ENCODE assay signal across 24 cellular contexts in the genomic region with DNA sequence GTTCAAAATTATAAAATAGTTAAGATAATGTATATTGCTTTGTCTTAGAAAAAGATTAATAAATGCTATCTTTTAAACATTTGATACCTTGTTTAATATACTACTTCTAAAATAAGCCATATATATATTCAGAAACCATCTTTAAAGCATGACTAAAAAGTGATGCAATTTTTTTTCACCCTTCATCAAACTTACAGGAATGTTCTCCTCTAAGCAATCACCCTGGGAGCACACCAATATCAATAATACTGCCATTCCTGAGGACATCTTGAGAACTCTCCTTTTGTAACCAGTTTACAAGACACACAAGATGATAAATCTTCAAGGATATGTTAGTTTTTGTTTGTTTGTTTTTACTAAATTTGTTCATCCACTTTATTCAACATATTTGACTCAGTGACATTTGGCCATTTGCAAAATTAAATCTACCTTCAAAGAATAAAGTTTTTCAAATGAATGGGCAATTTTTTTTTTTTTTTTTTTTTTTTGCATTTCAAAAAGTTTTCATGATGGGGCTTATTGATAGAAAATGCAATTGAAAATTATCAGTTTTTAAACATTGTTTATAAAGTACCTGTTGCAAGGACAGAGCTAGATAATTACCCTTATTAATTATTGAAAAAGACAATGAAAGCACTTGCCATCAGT. TPM values are rescaled to one million over a fixed set of nuclear protein-coding genes. Genes with fewer than 3 reads are reported as not detected.
"Had no signal": no experiment of that assay in that cellular context is flagged by ENCODE, and none has a peak within 500 bp of the region (broad histone marks: within the 10 kb centered on the region; RNA-seq: fewer than 3 reads in every experiment).

No MANE protein-coding gene starts in this region.

- H3K4me1 ChIP-seq: parathyroid adenoma, upper lobe of right lung, uterus had no signal

- H3K9me3 ChIP-seq: colonic mucosa, lower lobe of right lung, neutrophil, right atrium auricular region, suprapubic skin, transverse colon, upper lobe of right lung, uterus had no signal

- ATAC-seq: esophagus mucosa; left ventricle myocardium superior; lower lobe of right lung; natural killer cell; sciatic nerve; stimulated activated naive CD8-positive, alpha-beta T cell treated with anti-CD3 and anti-CD28 coated beads, Interleukin-15, amount 100 ng/mL, for 72 hours; upper lobe of right lung had no signal

- DNase-seq: colonic mucosa; effector CD8-positive, alpha-beta T cell; endodermal cell; foreskin melanocyte; left ventricle myocardium superior; lower lobe of right lung; natural killer cell; stimulated activated CD4-positive, alpha-beta T cell treated with anti-CD3 and anti-CD28 coated beads, Interleukin-12 subunit alpha, Interleukin-12 subunit beta, amount 100 ng/mL, for 4 hours; stimulated activated CD4-positive, alpha-beta T cell treated with anti-CD3 and anti-CD28 coated beads, Interleukin-1b, Interleukin-23, amount 100 ng/mL, for 48 hours; stimulated activated CD4-positive, alpha-beta T cell treated with anti-CD3 and anti-CD28 coated beads, Interleukin-4, amount 100 ng/mL, for 1 hour; stimulated activated CD8-positive, alpha-beta memory T cell treated with anti-CD3 and anti-CD28 coated beads, Interleukin-4, amount 100 ng/mL, for 48 hours; stimulated activated naive CD4-positive, alpha-beta T cell; stimulated activated naive CD8-positive, alpha-beta T cell treated with anti-CD3 and anti-CD28 coated beads, Interleukin-15, amount 100 ng/mL, for 72 hours; transverse colon; upper lobe of right lung; uterus had no signal

- H3K9ac ChIP-seq: parathyroid adenoma had no signal

- H3K4me3 ChIP-seq: colonic mucosa, lower lobe of right lung, right atrium auricular region, smooth muscle cell, suprapubic skin, transverse colon, upper lobe of right lung, uterus had no signal

- H3K4me2 ChIP-seq: smooth muscle cell had no signal

- H3K36me3 ChIP-seq: colonic mucosa, lower lobe of right lung, neutrophil, right atrium auricular region, suprapubic skin, transverse colon, upper lobe of right lung, uterus had no signal

- H2AFZ ChIP-seq: parathyroid adenoma had no signal

- H3K27ac ChIP-seq: colonic mucosa, epithelial cell of prostate, lower lobe of right lung, neutrophil, parathyroid adenoma, right atrium auricular region, suprapubic skin, transverse colon, upper lobe of right lung, uterus had no signal

- H3K79me2 ChIP-seq: parathyroid adenoma had no signal

RNA-seq across cellular contexts. Expression of a gene that starts 17.2 kb away (rescaled TPM):
- total RNA-seq: left ventricle myocardium superior, right atrium auricular region, transverse colon had no signal
